Comparison of ENCODE assay signal across 27 cellular contexts in the genomic region with DNA sequence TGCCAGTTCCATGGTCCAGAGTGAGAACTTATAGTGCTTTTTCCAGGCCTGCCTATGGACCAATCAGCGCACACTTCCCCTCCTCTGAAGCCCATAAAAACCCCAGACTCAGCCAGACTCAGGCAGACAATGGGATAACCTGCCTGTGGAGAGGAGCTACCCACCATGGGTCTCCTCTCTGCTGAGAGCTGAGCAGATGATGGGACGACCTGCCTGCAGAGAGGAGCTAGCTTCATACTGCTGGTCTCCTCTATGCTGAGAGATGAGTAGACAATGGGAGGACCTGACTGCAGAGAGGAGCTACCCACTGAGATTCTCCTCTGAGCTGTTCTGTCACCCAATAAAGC.
"Had no signal": no experiment of that assay in that cellular context is flagged by ENCODE, and none has a peak within 500 bp of the region (broad histone marks: within the 10 kb centered on the region; RNA-seq: fewer than 3 reads in every experiment).

No MANE protein-coding gene starts in this region.

- H3K27me3 ChIP-seq: ascending aorta, breast epithelium, cardiac muscle cell, esophagus muscularis mucosa, foreskin keratinocyte, gastrocnemius medialis, heart left ventricle had no signal

- H3K9me3 ChIP-seq: ascending aorta, breast epithelium, esophagus muscularis mucosa, gastrocnemius medialis, heart left ventricle had no signal

- ATAC-seq: activated CD4-positive, alpha-beta T cell treated with anti-CD3 and anti-CD28 coated beads for 36 hours; activated CD8-positive, alpha-beta memory T cell treated with anti-CD3 and anti-CD28 coated beads, Interleukin-2, amount 10 ng/mL, durations not matched to agents 7 days and 5 days; activated CD8-positive, alpha-beta T cell treated with anti-CD3 and anti-CD28 coated beads, Interleukin-2, amount 10 ng/mL, durations not matched to agents 7 days and 5 days; activated naive CD4-positive, alpha-beta T cell treated with anti-CD3 and anti-CD28 coated beads, Interleukin-2, amount 50 U/mL, for 72 hours; effector memory CD8-positive, alpha-beta T cell; foreskin keratinocyte; gastrocnemius medialis; heart left ventricle had no signal

- H3K4me3 ChIP-seq: ascending aorta, breast epithelium, cardiac muscle cell, coronary artery, esophagus muscularis mucosa, gastrocnemius medialis, heart left ventricle had no signal

- DNase-seq: activated CD4-positive, alpha-beta memory T cell treated with anti-CD3 and anti-CD28 coated beads for 36 hours; activated CD4-positive, alpha-beta T cell treated with anti-CD3 and anti-CD28 coated beads for 36 hours; activated CD4-positive, alpha-beta T cell treated with anti-CD3 and anti-CD28 coated beads, Interleukin-2, amount 10 ng/mL, durations not matched to agents 24 days and 14 days; activated CD4-positive, CD25-positive, alpha-beta regulatory T cell; activated CD4-positive, CD25-positive, alpha-beta regulatory T cell treated with anti-CD3 and anti-CD28 coated beads, Interleukin-2, amount 50 U/mL, for 72 hours; activated CD8-positive, alpha-beta memory T cell treated with anti-CD3 and anti-CD28 coated beads, Interleukin-2, amount 10 ng/mL, durations not matched to agents 7 days and 5 days; activated CD8-positive, alpha-beta memory T cell treated with anti-CD3 and anti-CD28 coated beads, Interleukin-2, amount 50 U/mL, for 4 hours; activated CD8-positive, alpha-beta T cell treated with anti-CD3 and anti-CD28 coated beads, Interleukin-2, amount 10 ng/mL, durations not matched to agents 7 days and 5 days; activated gamma-delta T cell; activated naive CD4-positive, alpha-beta T cell; activated naive CD4-positive, alpha-beta T cell treated with anti-CD3 and anti-CD28 coated beads, Interleukin-2, amount 10 ng/mL, durations not matched to agents 7 days and 5 days; activated naive CD8-positive, alpha-beta T cell treated with anti-CD3 and anti-CD28 coated beads, Interleukin-2, amount 10 ng/mL, durations not matched to agents 7 days and 5 days; activated T-cell treated with anti-CD3 and anti-CD28 coated beads, Interleukin-2, amount 50 U/mL, for 1 hour; activated T-cell treated with anti-CD3 and anti-CD28 coated beads, Interleukin-2, amount 50 U/mL, for 48 hours; effector CD4-positive, alpha-beta T cell; effector memory CD8-positive, alpha-beta T cell; foreskin keratinocyte; gastrocnemius medialis; glutamatergic neuron; T-helper 2 cell had no signal

- H3K27ac ChIP-seq: ascending aorta, breast epithelium, cardiac muscle cell, coronary artery, esophagus muscularis mucosa, foreskin keratinocyte, gastrocnemius medialis, heart left ventricle had no signal

- H3K36me3 ChIP-seq: breast epithelium, cardiac muscle cell, gastrocnemius medialis had no signal

- H3K4me1 ChIP-seq: ascending aorta, breast epithelium, esophagus muscularis mucosa, foreskin keratinocyte, gastrocnemius medialis, heart left ventricle had no signal
